ENCODE assay signal across 23 cellular contexts in genomic region chr10:122170802-122171201, GRCh38.
A peak's percentile ranks its signal among the peaks of the same experiment; 100 is the strongest.
DNase-seq lines count a peak whose midpoint lies in the region; ATAC-seq and TF ChIP-seq lines count a peak whose summit lies in the region.
"Had no signal": no experiment of that assay in that cellular context is flagged by ENCODE, and none has a peak within 500 bp of the region (broad histone marks: within the 10 kb centered on the region; RNA-seq: fewer than 3 reads in every experiment).

No MANE protein-coding gene starts in this region.

- peak overlapping the region; percentile 63 for H3K18ac ChIP-seq in H9 (ENCODE audit: insufficient read length, low read depth, low read length)

- H3K4ac ChIP-seq in H9 (ENCODE audit: low read depth, low read length), result no peak overlapping the region

- H3K4me2 ChIP-seq in H9 (ENCODE audit: insufficient read depth, insufficient read length, low read length), result no peak overlapping the region
- no peak overlapping the region for H3K4me2 ChIP-seq in MM.1S (ENCODE audit: low read depth, low read length)

- no peaks in the 10 kb centered on the region for H3K27me3 Mint-ChIP-seq in H9 (ENCODE audit: low read depth)

- H3K79me2 ChIP-seq in H9 (ENCODE audit: insufficient read depth, low read length) (peaks cover 12% of the 10 kb centered on the region; the same call in 1 of the 2 replicates), MM.1S (ENCODE audit: low read length) (no peaks in the 10 kb centered on the region)

- H4K5ac ChIP-seq in H9 (ENCODE audit: insufficient read length, low read depth, low read length), result no peak overlapping the region

- DNase-seq in H9 (no peak), NT2/D1 (ENCODE audit: low read depth, low spot score) (no peak), psoas muscle (no peak), RPMI8226 (no peak), MM.1S (no peak), amygdala (lab: John Stamatoyannopoulos, UW) (no peak)
- no peak for DNase-seq in NK-92 treated with Interleukin-12 subunit alpha and Interleukin-12 subunit beta, amount 100 ng/mL, for 24 hours (lab: John Stamatoyannopoulos, UW)
- DNase-seq: activated CD4-positive, alpha-beta T cell treated with anti-CD3 and anti-CD28 coated beads, Interleukin-2, amount 50 U/mL, for 4 hours; activated CD8-positive, alpha-beta memory T cell treated with anti-CD3 and anti-CD28 coated beads, Interleukin-2, amount 50 U/mL, for 48 hours; activated naive CD8-positive, alpha-beta T cell treated with anti-CD3 and anti-CD28 coated beads for 36 hours; C1 segment of cervical spinal cord; Calu3; effector memory CD4-positive, alpha-beta T cell; GM23248; NCI-H1436; NCI-H524; Peyer's patch; substantia nigra; uterus; WERI-Rb-1 had no signal

- H3K4me3 Mint-ChIP-seq in H9, result peak overlapping the region in 1 of 2 experiments; percentile 33; a peak in 3 of 5 replicates
- H3K4me3 Mint-ChIP-seq: activated naive CD8-positive, alpha-beta T cell treated with anti-CD3 and anti-CD28 coated beads for 36 hours; T-helper 1 cell treated with Interleukin-12 subunit alpha and Interleukin-12 subunit beta and Interleukin-4 antibody, amounts not matched to agents 30 μg/mL and 1 μg/mL, for 36 hours had no signal

- H2AFZ ChIP-seq in H9 (ENCODE audit: low read length), result no peak overlapping the region
- no peak overlapping the region for H2AFZ ChIP-seq in MM.1S (ENCODE audit: low read length)
- H2AFZ ChIP-seq: GM23248 had no signal

- ATAC-seq in psoas muscle, result no peak
- ATAC-seq: sciatic nerve had no signal

- H3K9me3 ChIP-seq in H9 (ENCODE audit: control insufficient read depth, low read depth, low read length) (no peaks in the 10 kb centered on the region), NT2/D1 (ENCODE audit: insufficient read depth, low read length) (no peaks in the 10 kb centered on the region), iPS-18a (ENCODE audit: control insufficient read depth, low read depth, low read length) (no peaks in the 10 kb centered on the region), psoas muscle (no peaks in the 10 kb centered on the region), MM.1S (replicated peaks; ENCODE audit: insufficient read depth, low read length) (no peaks in the 10 kb centered on the region)
- H3K9me3 ChIP-seq: Peyer's patch, uterus had no signal

- no peaks in the 10 kb centered on the region for H3K27me3 ChIP-seq in H9 (ENCODE audit: insufficient read depth, low read length)
- H3K27me3 ChIP-seq in NT2/D1 (ENCODE audit: insufficient read depth, insufficient read length), result no peaks in the 10 kb centered on the region
- no peaks in the 10 kb centered on the region for H3K27me3 ChIP-seq in iPS-18a (ENCODE audit: control insufficient read depth, insufficient read depth, low read length)
- H3K27me3 ChIP-seq in psoas muscle (ENCODE audit: insufficient read depth in 3 of 3, low read length in 2 of 3), result no peaks in the 10 kb centered on the region
- no peaks in the 10 kb centered on the region for H3K27me3 ChIP-seq in MM.1S (replicated peaks; ENCODE audit: insufficient read depth, low read length)
- H3K27me3 ChIP-seq: Peyer's patch, uterus had no signal

- H3F3A ChIP-seq in MM.1S (ENCODE audit: insufficient read depth, low read length), result no peaks in the 10 kb centered on the region

- no peak overlapping the region for H4K91ac ChIP-seq in H9 (ENCODE audit: insufficient read length, low read depth, low read length)

- peaks cover 4% of the 10 kb centered on the region; the same call in 1 of the 2 replicates for H3K4me1 ChIP-seq in H9 (ENCODE audit: insufficient read depth, low read length)
- peaks cover 17% of the 10 kb centered on the region for H3K4me1 ChIP-seq in NT2/D1 (ENCODE audit: insufficient read depth, insufficient read length)
- H3K4me1 ChIP-seq in iPS-18a (ENCODE audit: control insufficient read depth, low read depth, low read length), result peaks cover 61% of the 10 kb centered on the region
- H3K4me1 ChIP-seq in psoas muscle, result peaks cover 25% of the 10 kb centered on the region
- H3K4me1 ChIP-seq in MM.1S (ENCODE audit: low read length), result no peaks in the 10 kb centered on the region
- H3K4me1 ChIP-seq: Peyer's patch, uterus had no signal

- no CpG with 5 or more reads among the region's 7 CpGs for WGBS in H9 (ENCODE audit: extremely low coverage, insufficient read length, low lambda C conversion rate)
- WGBS in psoas muscle, 3 donors, result 89 to 90% (median 89%) methylated on average over 7 of the region's 7 CpGs

- H3K4me1 Mint-ChIP-seq in H9, result peaks cover 84 to 85% of the 10 kb centered on the region in 2 experiments
- H3K4me1 Mint-ChIP-seq: activated naive CD8-positive, alpha-beta T cell treated with anti-CD3 and anti-CD28 coated beads for 36 hours had no signal

- no peaks in the 10 kb centered on the region for H3K23me2 ChIP-seq in H9 (ENCODE audit: insufficient read length, low read depth, low read length, poor library complexity, severe bottlenecking)

- H3K79me1 ChIP-seq in H9 (ENCODE audit: insufficient read depth, low read depth, low read length, poor library complexity, severe bottlenecking), result no peaks in the 10 kb centered on the region

- no peak overlapping the region for H2AK5ac ChIP-seq in H9 (ENCODE audit: insufficient read length, low read length)

- no peak overlapping the region for H2BK20ac ChIP-seq in H9 (ENCODE audit: low read depth, low read length, poor library complexity, severe bottlenecking)

- H3K23ac ChIP-seq in H9 (ENCODE audit: insufficient read length, low read depth, low read length), result no peak overlapping the region

- no peak overlapping the region for H2BK15ac ChIP-seq in H9 (ENCODE audit: low read depth, low read length)

- no peak overlapping the region for H2BK120ac ChIP-seq in H9 (ENCODE audit: low read depth, low read length, poor library complexity, severe bottlenecking)

- no peaks in the 10 kb centered on the region for H3K9me2 ChIP-seq in MM.1S (replicated peaks; ENCODE audit: insufficient read depth, low read length)

- no peak overlapping the region for H2BK5ac ChIP-seq in H9 (ENCODE audit: insufficient read length, low read length)

- H2BK12ac ChIP-seq in H9 (ENCODE audit: insufficient read length, low read depth, low read length), result no peak overlapping the region

- no peak overlapping the region for H3K56ac ChIP-seq in H9 (ENCODE audit: insufficient read length, low read depth, low read length)

- H3K27ac ChIP-seq in H9 (ENCODE audit: insufficient read length, low read depth, low read length), result no peak overlapping the region
- H3K27ac ChIP-seq in iPS-18a (ENCODE audit: low read length), result peak overlapping the region; percentile 52
- H3K27ac ChIP-seq in psoas muscle, result peak overlapping the region; percentile 68
- no peak overlapping the region for H3K27ac ChIP-seq in MM.1S (ENCODE audit: low read length)
- H3K27ac ChIP-seq: GM23248, Peyer's patch, WERI-Rb-1 had no signal

- H3K9me3 Mint-ChIP-seq in H9, result no peaks in the 10 kb centered on the region; a peak in 1 of 5 replicates
- H3K9me3 Mint-ChIP-seq: activated naive CD8-positive, alpha-beta T cell treated with anti-CD3 and anti-CD28 coated beads for 36 hours; T-helper 1 cell treated with Interleukin-12 subunit alpha and Interleukin-12 subunit beta and Interleukin-4 antibody, amounts not matched to agents 30 μg/mL and 1 μg/mL, for 36 hours had no signal

- TF ChIP-seq CTCF in H9 (conservative IDR thresholded peaks at IDR 0.05) (no peak), psoas muscle (IDR thresholded peaks at IDR 0.05) (no peak), MM.1S (IDR thresholded peaks at IDR 0.05; ENCODE audit: low read length) (no peak)

- no peak overlapping the region for H3K14ac ChIP-seq in H9 (ENCODE audit: insufficient read depth, low read length)

- H3K36me3 ChIP-seq in NT2/D1 (ENCODE audit: insufficient read depth, insufficient read length, low read length) (peaks cover 16% of the 10 kb centered on the region), iPS-18a (ENCODE audit: control insufficient read depth, low read depth, low read length) (peaks cover 6% of the 10 kb centered on the region), psoas muscle (ENCODE audit: insufficient read depth in 1 of 2, low read depth in 1 of 2) (peaks cover 0 to 30% of the 10 kb centered on the region in 2 donors), MM.1S (replicated peaks; ENCODE audit: insufficient read depth, low read length) (no peaks in the 10 kb centered on the region)
- H3K36me3 ChIP-seq: Peyer's patch, uterus, WERI-Rb-1 had no signal

- peak overlapping the region; percentile 82 to 99 (median 90) for H3K27ac Mint-ChIP-seq in H9
- H3K27ac Mint-ChIP-seq: activated naive CD8-positive, alpha-beta T cell treated with anti-CD3 and anti-CD28 coated beads for 36 hours; T-helper 1 cell treated with Interleukin-12 subunit alpha and Interleukin-12 subunit beta and Interleukin-4 antibody, amounts not matched to agents 30 μg/mL and 1 μg/mL, for 36 hours had no signal

- intact Hi-C loops in psoas muscle (cut with DNase I), result no loop called here

- peaks cover 0 to 17% (median 12%) of the 10 kb centered on the region in 3 experiments; a peak in 5 of 7 replicates for H3K36me3 Mint-ChIP-seq in H9 (ENCODE audit: insufficient read depth in 1 of 3, low read depth in 3 of 3)
- H3K36me3 Mint-ChIP-seq: activated naive CD8-positive, alpha-beta T cell treated with anti-CD3 and anti-CD28 coated beads for 36 hours had no signal

- H3K4me3 ChIP-seq in NT2/D1 (ENCODE audit: insufficient read length, low read depth) (no peak overlapping the region), iPS-18a (ENCODE audit: low read length) (no peak overlapping the region), psoas muscle (no peak overlapping the region), MM.1S (ENCODE audit: low read length) (no peak overlapping the region)
- H3K4me3 ChIP-seq: GM23248, Peyer's patch, uterus had no signal

- H4K20me1 ChIP-seq in H9 (ENCODE audit: control insufficient read depth, insufficient read depth, insufficient read length), result no peaks in the 10 kb centered on the region
- H4K20me1 ChIP-seq in MM.1S (ENCODE audit: insufficient read depth, low read length), result no peaks in the 10 kb centered on the region

- H3T11ph ChIP-seq in H9 (ENCODE audit: low read length), result no peak overlapping the region

- no peak overlapping the region for H4K8ac ChIP-seq in H9 (replicated peaks; ENCODE audit: insufficient read length, low read depth, low read length)

- H3K9ac ChIP-seq in H9 (ENCODE audit: extremely low read depth, insufficient read length, low read length), result no peak overlapping the region
- H3K9ac ChIP-seq in NT2/D1 (ENCODE audit: insufficient read length, low read depth), result peak overlapping the region; percentile 10
- H3K9ac ChIP-seq in iPS-18a (ENCODE audit: low read length), result peak overlapping the region; percentile 2
- H3K9ac ChIP-seq in MM.1S (ENCODE audit: low read length), result no peak overlapping the region
- H3K9ac ChIP-seq: GM23248 had no signal

Comparison
In these comparisons a context has a peak if more than half of its experiments do, and no peak if none do; other contexts are left out.
1. H3K27ac ChIP-seq: peak in iPS-18a (single experiment) and psoas muscle (single experiment); none in H9 (single experiment) and MM.1S (single experiment).
2. H3K9ac ChIP-seq: peak in NT2/D1 (single experiment) and iPS-18a (single experiment); none in H9 (single experiment) and MM.1S (single experiment).